8 cellular contexts compared by ENCODE assay signal in genomic region chr3:104596551-104596950, GRCh38.
DNase-seq lines count a peak whose midpoint lies in the region; ATAC-seq and TF ChIP-seq lines count a peak whose summit lies in the region.

No MANE protein-coding gene starts in this region.

- H3K4me3 Mint-ChIP-seq in neural crest cell, result no peak overlapping the region
- H3K4me3 Mint-ChIP-seq in T-helper 2 cell treated with Interferon-gamma antibody and Interleukin-4, amounts not matched to agents 5 μg/mL and 100 μg/mL, for 36 hours, result no peak overlapping the region

- H3K27me3 Mint-ChIP-seq in neural crest cell (ENCODE audit: low read depth), result no peaks in the 10 kb centered on the region
- no peaks in the 10 kb centered on the region for H3K27me3 Mint-ChIP-seq in T-helper 2 cell treated with Interferon-gamma antibody and Interleukin-4, amounts not matched to agents 5 μg/mL and 100 μg/mL, for 36 hours (ENCODE audit: low read depth)

- no peaks in the 10 kb centered on the region for H3K9me3 Mint-ChIP-seq in neural crest cell
- H3K9me3 Mint-ChIP-seq in T-helper 2 cell treated with Interferon-gamma antibody and Interleukin-4, amounts not matched to agents 5 μg/mL and 100 μg/mL, for 36 hours, result no peaks in the 10 kb centered on the region

- TF ChIP-seq CTCF in neural crest cell (conservative IDR thresholded peaks at IDR 0.05), result peak; percentile 74

- H3K27ac Mint-ChIP-seq in neural crest cell (ENCODE audit: unreplicated experiment), result no peak overlapping the region
- no peak overlapping the region for H3K27ac Mint-ChIP-seq in T-helper 2 cell treated with Interferon-gamma antibody and Interleukin-4, amounts not matched to agents 5 μg/mL and 100 μg/mL, for 36 hours

- no peaks in the 10 kb centered on the region for H3K36me3 Mint-ChIP-seq in neural crest cell (ENCODE audit: low read depth)
- no peaks in the 10 kb centered on the region for H3K36me3 Mint-ChIP-seq in T-helper 2 cell treated with Interferon-gamma antibody and Interleukin-4, amounts not matched to agents 5 μg/mL and 100 μg/mL, for 36 hours (ENCODE audit: low read depth)

- DNase-seq in DMS53 treated with DMSO at 0.1 percent for 48 hours (lab: John Stamatoyannopoulos, UW; ENCODE audit: unreplicated experiment) (peak; percentile 40), NCI-H69 (lab: John Stamatoyannopoulos, UW) (peak; percentile 89), dermis microvascular lymphatic vessel endothelial cell (ENCODE audit: low read depth in 2 of 2) (peak; percentile 52 to 71), neural crest cell (ENCODE audit: low read depth, low spot score) (peak; percentile 14), GM19240 (ENCODE audit: insufficient read length, low spot score) (no peak)
- no peak for DNase-seq in T-helper 2 cell treated with Interferon-gamma antibody and Interleukin-4, amounts not matched to agents 5 μg/mL and 100 μg/mL, for 36 hours (ENCODE audit: low spot score)

- H3K4me1 Mint-ChIP-seq in neural crest cell, result no peaks in the 10 kb centered on the region
- H3K4me1 Mint-ChIP-seq in T-helper 2 cell treated with Interferon-gamma antibody and Interleukin-4, amounts not matched to agents 5 μg/mL and 100 μg/mL, for 36 hours (ENCODE audit: low read depth), result no peaks in the 10 kb centered on the region

- ATAC-seq in GM19452 (IDR thresholded peaks at IDR 0.05; ENCODE audit: unreplicated experiment), result peak; percentile 83
- ATAC-seq in HG03460 (IDR thresholded peaks at IDR 0.05; ENCODE audit: unreplicated experiment), result peak; percentile 93

Comparison
In these comparisons a context has a peak if more than half of its experiments do, and no peak if none do; other contexts are left out.
1. DNase-seq: peak in DMS53 treated with DMSO at 0.1 percent for 48 hours (single experiment), NCI-H69 (single experiment), dermis microvascular lymphatic vessel endothelial cell (2 of 2) and neural crest cell (single experiment); none in GM19240 (single experiment) and T-helper 2 cell treated with Interferon-gamma antibody and Interleukin-4, amounts not matched to agents 5 μg/mL and 100 μg/mL, for 36 hours (single experiment).